In the genomic region with DNA sequence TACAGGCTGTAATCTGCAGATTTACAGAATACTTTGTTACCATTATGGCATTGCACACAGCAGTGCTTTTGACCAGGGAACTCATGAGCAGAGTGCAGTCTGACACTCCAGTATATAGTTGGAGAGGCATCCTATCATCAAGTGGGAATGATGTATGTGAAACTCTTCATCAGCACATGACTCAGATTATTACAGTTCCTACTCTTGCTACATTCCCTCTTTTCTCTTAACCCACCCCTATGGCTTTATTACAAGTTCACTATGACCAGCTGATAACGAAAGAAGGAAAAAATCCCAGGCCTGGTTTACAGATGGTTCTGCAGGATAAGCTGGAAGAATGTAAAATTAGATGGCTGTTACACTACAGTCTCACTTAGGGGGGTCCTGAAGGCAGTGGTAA, we compare ENCODE assay signal across 24 cellular contexts.
DNase-seq lines count a peak whose midpoint lies in the region; ATAC-seq and TF ChIP-seq lines count a peak whose summit lies in the region.
"Had no signal": no experiment of that assay in that cellular context is flagged by ENCODE, and none has a peak within 500 bp of the region (broad histone marks: within the 10 kb centered on the region; RNA-seq: fewer than 3 reads in every experiment).

No MANE protein-coding gene starts in this region.

- no peaks in the 10 kb centered on the region for H4K20me1 ChIP-seq in Loucy (ENCODE audit: insufficient read depth, low read length, poor library complexity, severe bottlenecking)
- H4K20me1 ChIP-seq: BLaER1 treated with 17β-estradiol and CSF1 and Interleukin-3, amounts not matched to agents 10 nM and 100 nM had no signal

- no peak overlapping the region for H3K4me3 Mint-ChIP-seq in activated CD4-positive, alpha-beta T cell treated with anti-CD3 and anti-CD28 coated beads, Interleukin-2, amount 10 ng/mL, durations not matched to agents 24 days and 14 days
- H3K4me3 Mint-ChIP-seq in activated T-cell treated with anti-CD3 and anti-CD28 coated beads, Interleukin-2, amount 50 U/mL, for 4 hours, result no peak overlapping the region
- H3K4me3 Mint-ChIP-seq: B cell; CD4-positive, alpha-beta T cell; CD8-positive, alpha-beta T cell had no signal

- no peak overlapping the region for H3K14ac ChIP-seq in trophoblast cell (ENCODE audit: low read length)

- H2AK5ac ChIP-seq in trophoblast cell (ENCODE audit: low read length), result no peak overlapping the region

- no peak for TF ChIP-seq POLR2A in adrenal gland (IDR thresholded peaks at IDR 0.05)

- H3K27me3 ChIP-seq in Loucy (ENCODE audit: insufficient read depth, low read length, poor library complexity, severe bottlenecking) (no peaks in the 10 kb centered on the region), trophoblast cell (ENCODE audit: insufficient read depth, low read length) (no peaks in the 10 kb centered on the region), adrenal gland (no peaks in the 10 kb centered on the region)
- H3K27me3 ChIP-seq: BLaER1 treated with 17β-estradiol and CSF1 and Interleukin-3, amounts not matched to agents 10 nM and 100 nM had no signal

- DNase-seq in epithelial cell of esophagus (ENCODE audit: low read depth) (peak; percentile 23), trophoblast cell (peak; percentile 21 to 73), adrenal gland (no peak)
- no peak for DNase-seq in activated CD4-positive, alpha-beta T cell treated with anti-CD3 and anti-CD28 coated beads, Interleukin-2, amount 10 ng/mL, durations not matched to agents 24 days and 14 days
- DNase-seq in activated T-cell treated with anti-CD3 and anti-CD28 coated beads, Interleukin-2, amount 50 U/mL, for 4 hours, result no peak
- DNase-seq: AML-193; Caco-2; Calu3; CD4-positive, alpha-beta T cell; CD8-positive, alpha-beta T cell; DMS 273 treated with DMSO at 0.1 percent for 48 hours; DMS153; DMS53; DMS79; DND-41; EL; GDM1 had no signal

- H3K27ac ChIP-seq in trophoblast cell (ENCODE audit: low read depth, low read length) (no peak overlapping the region), adrenal gland (no peak overlapping the region)
- H3K27ac ChIP-seq: 22Rv1; A549; BLaER1 treated with 17β-estradiol and CSF1 and Interleukin-3, amounts not matched to agents 10 nM and 100 nM; C4-2B had no signal

- ATAC-seq in activated T-cell treated with anti-CD3 and anti-CD28 coated beads, Interleukin-2, amount 50 U/mL, for 4 hours, result no peak
- ATAC-seq: A549; CD8-positive, alpha-beta T cell; GM12878 had no signal

- H3K27ac Mint-ChIP-seq in activated CD4-positive, alpha-beta T cell treated with anti-CD3 and anti-CD28 coated beads, Interleukin-2, amount 10 ng/mL, durations not matched to agents 24 days and 14 days, result no peak overlapping the region
- H3K27ac Mint-ChIP-seq: B cell; CD4-positive, alpha-beta T cell; CD8-positive, alpha-beta T cell had no signal

- no peak overlapping the region for H2BK120ac ChIP-seq in trophoblast cell (ENCODE audit: insufficient read depth, low read length, poor library complexity)

- H2AFZ ChIP-seq in Loucy (ENCODE audit: low read length), result peak overlapping the region; percentile 6; the same call in 1 of the 2 replicates
- no peak overlapping the region for H2AFZ ChIP-seq in trophoblast cell (ENCODE audit: insufficient read depth, low read length, poor library complexity)

- no peak overlapping the region for H2BK12ac ChIP-seq in trophoblast cell (ENCODE audit: low read length)

- no peak overlapping the region for H2BK5ac ChIP-seq in trophoblast cell (ENCODE audit: low read depth, low read length, poor library complexity)

- no peak overlapping the region for H3K18ac ChIP-seq in trophoblast cell (ENCODE audit: low read length)

- no peaks in the 10 kb centered on the region for H3K79me1 ChIP-seq in trophoblast cell (ENCODE audit: low read length)

- H3K4me3 ChIP-seq in Loucy (ENCODE audit: low read length, poor library complexity, severe bottlenecking) (no peak overlapping the region), epithelial cell of esophagus (ENCODE audit: low read length) (no peak overlapping the region), trophoblast cell (ENCODE audit: low read depth, low read length) (no peak overlapping the region), adrenal gland (no peak overlapping the region)
- H3K4me3 ChIP-seq: A549; BLaER1 treated with 17β-estradiol and CSF1 and Interleukin-3, amounts not matched to agents 10 nM and 100 nM; GM12878 had no signal

- H4K91ac ChIP-seq in trophoblast cell (ENCODE audit: low read depth, low read length), result no peak overlapping the region

- H3K9me3 Mint-ChIP-seq in activated CD4-positive, alpha-beta T cell treated with anti-CD3 and anti-CD28 coated beads, Interleukin-2, amount 10 ng/mL, durations not matched to agents 24 days and 14 days, result no peaks in the 10 kb centered on the region
- H3K9me3 Mint-ChIP-seq in activated T-cell treated with anti-CD3 and anti-CD28 coated beads, Interleukin-2, amount 50 U/mL, for 4 hours, result peaks cover 7% of the 10 kb centered on the region
- H3K9me3 Mint-ChIP-seq: CD4-positive, alpha-beta T cell; CD8-positive, alpha-beta T cell had no signal

- H3K4me2 ChIP-seq in Loucy (ENCODE audit: low read depth, low read length, poor library complexity, severe bottlenecking) (no peak overlapping the region), trophoblast cell (ENCODE audit: low read length) (no peak overlapping the region)
- H3K4me2 ChIP-seq: A549; BLaER1 treated with 17β-estradiol and CSF1 and Interleukin-3, amounts not matched to agents 10 nM and 100 nM had no signal

- H3K27me3 Mint-ChIP-seq in activated CD4-positive, alpha-beta T cell treated with anti-CD3 and anti-CD28 coated beads, Interleukin-2, amount 10 ng/mL, durations not matched to agents 24 days and 14 days, result no peaks in the 10 kb centered on the region
- no peaks in the 10 kb centered on the region for H3K27me3 Mint-ChIP-seq in activated T-cell treated with anti-CD3 and anti-CD28 coated beads, Interleukin-2, amount 50 U/mL, for 4 hours (ENCODE audit: low read depth)
- H3K27me3 Mint-ChIP-seq: B cell; CD4-positive, alpha-beta T cell had no signal

- H3K36me3 ChIP-seq in Loucy (ENCODE audit: insufficient read depth, low read length) (no peaks in the 10 kb centered on the region), trophoblast cell (ENCODE audit: control insufficient read depth in 1 of 2, insufficient read depth in 2 of 2, low read length in 2 of 2) (no peaks in the 10 kb centered on the region), adrenal gland (replicated peaks in 1 of 2) (no peaks in the 10 kb centered on the region)
- H3K36me3 ChIP-seq: BLaER1 treated with 17β-estradiol and CSF1 and Interleukin-3, amounts not matched to agents 10 nM and 100 nM had no signal

- TF ChIP-seq CTCF in Loucy (conservative IDR thresholded peaks at IDR 0.05; ENCODE audit: low read length) (no peak), epithelial cell of esophagus (IDR thresholded peaks at IDR 0.05; ENCODE audit: insufficient read depth, low read depth, low read length, missing control alignments) (no peak), adrenal gland (IDR thresholded peaks at IDR 0.05) (no peak)

- no peaks in the 10 kb centered on the region for H3K9me2 ChIP-seq in Loucy (replicated peaks; ENCODE audit: low read depth, low read length)

- intact Hi-C loops in activated CD4-positive, alpha-beta T cell treated with anti-CD3 and anti-CD28 coated beads, Interleukin-2, amount 10 ng/mL, durations not matched to agents 24 days and 14 days (cut with micrococcal nuclease), result no loop called here
- intact Hi-C loops in adrenal gland (cut with DNase I), result no loop called here

- H3F3A ChIP-seq in Loucy (ENCODE audit: low read depth), result no peaks in the 10 kb centered on the region

- no peaks in the 10 kb centered on the region for H3K79me2 ChIP-seq in Loucy (ENCODE audit: insufficient read depth, low read length)
- H3K79me2 ChIP-seq in trophoblast cell (ENCODE audit: control insufficient read depth, insufficient read depth, low read length, poor library complexity), result no peaks in the 10 kb centered on the region

- H3K9ac ChIP-seq in Loucy (ENCODE audit: low read depth, low read length, poor library complexity, severe bottlenecking) (no peak overlapping the region), trophoblast cell (ENCODE audit: low read length) (no peak overlapping the region)
- H3K9ac ChIP-seq: BLaER1 treated with 17β-estradiol and CSF1 and Interleukin-3, amounts not matched to agents 10 nM and 100 nM had no signal

- H3K36me3 Mint-ChIP-seq in activated CD4-positive, alpha-beta T cell treated with anti-CD3 and anti-CD28 coated beads, Interleukin-2, amount 10 ng/mL, durations not matched to agents 24 days and 14 days (ENCODE audit: low read depth), result no peaks in the 10 kb centered on the region
- H3K36me3 Mint-ChIP-seq in activated T-cell treated with anti-CD3 and anti-CD28 coated beads, Interleukin-2, amount 50 U/mL, for 4 hours (ENCODE audit: insufficient read depth), result no peaks in the 10 kb centered on the region
- H3K36me3 Mint-ChIP-seq: CD8-positive, alpha-beta T cell had no signal

- H3K4me1 Mint-ChIP-seq in activated CD4-positive, alpha-beta T cell treated with anti-CD3 and anti-CD28 coated beads, Interleukin-2, amount 10 ng/mL, durations not matched to agents 24 days and 14 days, result no peaks in the 10 kb centered on the region
- H3K4me1 Mint-ChIP-seq in activated T-cell treated with anti-CD3 and anti-CD28 coated beads, Interleukin-2, amount 50 U/mL, for 4 hours (ENCODE audit: low read depth), result no peaks in the 10 kb centered on the region
- H3K4me1 Mint-ChIP-seq: B cell had no signal

- no peaks in the 10 kb centered on the region for H3K9me3 ChIP-seq in Loucy (ENCODE audit: insufficient read depth, low read depth, low read length)
- H3K9me3 ChIP-seq in trophoblast cell (ENCODE audit: insufficient read depth, low read depth, low read length), result no peaks in the 10 kb centered on the region
- no peaks in the 10 kb centered on the region for H3K9me3 ChIP-seq in adrenal gland (replicated peaks in 1 of 3)
- H3K9me3 ChIP-seq: A549; BLaER1 treated with 17β-estradiol and CSF1 and Interleukin-3, amounts not matched to agents 10 nM and 100 nM; Caco-2 had no signal

- no CpG with 5 or more reads among the region's 1 CpG for WGBS in trophoblast cell (ENCODE audit: extremely low coverage, insufficient coverage, insufficient read length)
- 73 to 92% (median 84%) methylated on average over 1 of the region's 1 CpG for WGBS in adrenal gland, 4 donors

- H3K4ac ChIP-seq in trophoblast cell (ENCODE audit: low read depth, low read length), result no peak overlapping the region

- H4K12ac ChIP-seq in trophoblast cell (ENCODE audit: low read depth, low read length), result no peak overlapping the region

- H3K23ac ChIP-seq in trophoblast cell (ENCODE audit: low read length), result no peak overlapping the region

- peaks cover 21% of the 10 kb centered on the region for H3K4me1 ChIP-seq in Loucy (ENCODE audit: insufficient read depth, low read length, poor library complexity, severe bottlenecking)
- no peaks in the 10 kb centered on the region for H3K4me1 ChIP-seq in trophoblast cell (ENCODE audit: control insufficient read depth in 1 of 2, insufficient read depth in 2 of 2, low read length in 2 of 2)
- H3K4me1 ChIP-seq in adrenal gland (replicated peaks in 1 of 2), result no peaks in the 10 kb centered on the region
- H3K4me1 ChIP-seq: A549, Caco-2 had no signal

- no peak overlapping the region for H4K8ac ChIP-seq in trophoblast cell (ENCODE audit: low read depth, low read length)

Comparison
In these comparisons a context has a peak if more than half of its experiments do, and no peak if none do; other contexts are left out.
1. DNase-seq: peak in epithelial cell of esophagus (single experiment) and trophoblast cell (2 of 2); none in activated CD4-positive, alpha-beta T cell treated with anti-CD3 and anti-CD28 coated beads, Interleukin-2, amount 10 ng/mL, durations not matched to agents 24 days and 14 days (single experiment), activated T-cell treated with anti-CD3 and anti-CD28 coated beads, Interleukin-2, amount 50 U/mL, for 4 hours (single experiment) and adrenal gland (0 of 7).